In the genomic region with DNA sequence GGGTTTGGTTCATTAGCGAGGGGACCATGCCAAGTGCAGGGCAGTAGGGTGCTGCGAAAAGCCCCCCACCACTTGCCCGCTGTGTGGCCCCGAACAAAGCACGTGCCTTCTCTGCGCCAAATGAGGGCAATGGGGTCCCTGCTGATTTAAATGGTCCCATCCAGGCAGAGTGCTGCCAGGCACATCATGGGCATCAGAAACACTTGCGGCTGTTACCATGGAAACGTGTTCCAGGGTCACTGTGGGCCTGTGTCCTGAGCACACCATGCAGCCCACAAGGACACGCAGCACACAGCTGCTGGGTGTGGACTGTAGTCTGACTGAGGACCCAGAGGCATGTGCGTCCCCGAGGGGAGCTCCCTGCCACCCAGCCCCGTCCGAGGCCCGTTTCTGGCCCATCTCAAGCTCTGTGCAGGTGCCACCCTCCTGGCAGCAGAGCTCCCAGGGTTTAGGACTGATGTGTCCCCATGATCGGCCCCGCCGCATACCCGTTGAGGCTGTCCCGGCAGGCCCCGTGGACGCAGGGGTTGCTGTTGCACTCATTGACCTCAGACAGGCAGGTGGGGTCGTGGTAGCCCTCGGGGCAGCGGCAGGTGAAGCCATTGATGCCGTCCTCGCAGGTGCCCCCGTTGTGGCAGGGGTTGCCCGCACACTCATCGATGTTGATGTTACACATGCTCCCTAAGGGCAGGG, we compare ENCODE assay signal across 18 cellular contexts. TPM values are rescaled to one million over a fixed set of nuclear protein-coding genes. Genes with fewer than 3 reads are reported as not detected.
DNase-seq lines count a peak whose midpoint lies in the region; ATAC-seq, FAIRE-seq and TF ChIP-seq lines count a peak whose summit lies in the region.
"Had no signal": no experiment of that assay in that cellular context is flagged by ENCODE, and none has a peak within 500 bp of the region (broad histone marks: within the 10 kb centered on the region; RNA-seq: fewer than 3 reads in every experiment).

No MANE protein-coding gene starts in this region.

- H3K27me3 ChIP-seq in H7 (ENCODE audit: control insufficient read depth, insufficient read depth, low read length) (no peaks in the 10 kb centered on the region), spleen (replicated peaks in 1 of 7) (no peaks in the 10 kb centered on the region)
- H3K27me3 ChIP-seq: BLaER1 had no signal

- H3K27ac ChIP-seq in caudate nucleus (ENCODE audit: low read depth, low read length) (peak overlapping the region; percentile 12), spleen (peak overlapping the region in 6 of 8 donors; percentile 7 to 92 (median 84)), kidney (ENCODE audit: low read depth in 2 of 2, low read length in 2 of 2) (no peak overlapping the region)
- H3K27ac ChIP-seq: BLaER1, HL-60 had no signal

- peak; percentile 70 for DNase-seq in Ammon's horn (ENCODE audit: low spot score)
- DNase-seq in H7: peak; percentile 62
- peak in 8 of 61 donors; percentile 18 to 47 (median 29) for DNase-seq in caudate nucleus (lab: John Stamatoyannopoulos, UW)
- no peak for DNase-seq in spleen
- DNase-seq in NCI-H345 (lab: John Stamatoyannopoulos, UW): no peak
- DNase-seq in kidney: no peak
- DNase-seq: CD4-positive, alpha-beta T cell; COR-L47; DMS79 treated with DMSO at 0.1 percent for 48 hours; H9; MV-4-11; NCI-H1105 treated with DMSO at 0.1 percent for 48 hours; NCI-H2029 treated with DMSO at 0.1 percent for 48 hours; NCI-H524 treated with DMSO at 0.1 percent for 48 hours; SHP77 had no signal

- H3K9me3 ChIP-seq in spleen (no peaks in the 10 kb centered on the region), kidney (ENCODE audit: control insufficient read depth in 1 of 2, low read length in 2 of 2) (no peaks in the 10 kb centered on the region)
- H3K9me3 ChIP-seq: BLaER1 had no signal

- TF ChIP-seq CTCF in spleen (IDR thresholded peaks at IDR 0.05 in 8 of 11, conservative IDR thresholded peaks at IDR 0.05 in 3 of 11): no peak
- no peak for TF ChIP-seq CTCF in kidney (IDR thresholded peaks at IDR 0.05; ENCODE audit: borderline replicate concordance, extremely low read depth, insufficient read depth)

- H3K4me3 ChIP-seq in H7 (ENCODE audit: insufficient read depth, low read depth, low read length) (no peak overlapping the region), spleen (no peak overlapping the region), kidney (ENCODE audit: low read length in 2 of 2) (no peak overlapping the region)
- H3K4me3 ChIP-seq: BLaER1 had no signal

- no peak overlapping the region for H3K9ac ChIP-seq in kidney (ENCODE audit: low read length in 2 of 2)
- H3K9ac ChIP-seq: BLaER1 had no signal

- WGBS in spleen, 5 donors: 75 to 92% (median 86%) methylated on average over 21 to 29 of the region's 29 CpGs

- no peak for TF ChIP-seq POLR2A in spleen (IDR thresholded peaks at IDR 0.05)

- H3K36me3 ChIP-seq in H7 (replicated peaks; ENCODE audit: control insufficient read depth, insufficient read depth, low read length) (peaks cover 28% of the 10 kb centered on the region), spleen (peaks cover 0 to 100% (median 100%) of the 10 kb centered on the region in 6 donors), kidney (ENCODE audit: control insufficient read depth in 1 of 2, insufficient read depth in 2 of 2, low read length in 2 of 2) (peaks cover 8 to 41% of the 10 kb centered on the region in 2 donors)

- H3K4me1 ChIP-seq in spleen (peaks cover 4 to 66% (median 47%) of the 10 kb centered on the region in 6 donors), kidney (ENCODE audit: control insufficient read depth in 1 of 2, insufficient read depth in 1 of 2, low read depth in 1 of 2, low read length in 2 of 2) (peaks cover 0 to 30% of the 10 kb centered on the region in 2 donors)
- H3K4me1 ChIP-seq: BLaER1 had no signal

- intact Hi-C loops in spleen (cut with DNase I; ENCODE audit: low total_unique reads) (no loop called here), kidney (cut with DNase I) (no loop called here)

- ATAC-seq in GM18520 (IDR thresholded peaks at IDR 0.05; ENCODE audit: unreplicated experiment): no peak

- no peak for FAIRE-seq in kidney (lab: Jason Lieb, UNC)

RNA-seq across cellular contexts. Expression of gene SEC16A, which starts 31.3 kb away (rescaled TPM):
- total RNA-seq in H7 (2014; rRNA removed; shearing (Covaris generic)): 17.7 and 23.2 TPM in 2 replicates
- total RNA-seq in spleen: 10 to 100 TPM; 74.6 to 92.1 (median 87.8) TPM
- polyA plus RNA-seq in spleen: 10 to 100 TPM; 35.0 to 58.9 (median 52.6) TPM
- total RNA-seq in kidney: 67.1 TPM
- polyA plus RNA-seq in kidney (ENCODE audit: insufficient read depth, low read depth, low replicate concordance): 37.0 TPM

RNA-seq across cellular contexts. Expression of gene NOTCH1, which starts 31.7 kb away (rescaled TPM):
- 32.2 and 33.3 TPM in 2 replicates for total RNA-seq in H7 (2014; rRNA removed; shearing (Covaris generic))
- total RNA-seq in spleen (100 to 1,000 TPM in 4 of 7 donors, 10 to 100 TPM in 3; 88.6 to 140 (median 117) TPM), kidney (77.2 TPM)
- polyA plus RNA-seq in spleen (10 to 100 TPM in 1 of 3 donors, 1 to 10 TPM in 2; 4.9 to 27.2 (median 8.3) TPM), kidney (ENCODE audit: insufficient read depth, low read depth, low replicate concordance) (6.5 TPM)

Comparison
In these comparisons a context has a peak if more than half of its experiments do, and no peak if none do; other contexts are left out.
1. DNase-seq: peak in Ammon's horn (single experiment) and H7 (single experiment); none in spleen (single experiment), NCI-H345 (single experiment) and kidney (single experiment).
2. H3K27ac ChIP-seq: peak in caudate nucleus (single experiment) and spleen (6 of 8); none in kidney (0 of 2).